In genomic region chr20:23399568-23400241, GRCh38 we compare ENCODE assay signal across 9 cellular contexts. TPM values are rescaled to one million over a fixed set of nuclear protein-coding genes. Genes with fewer than 3 reads are reported as not detected.
DNase-seq lines count a peak whose midpoint lies in the region; ATAC-seq and TF ChIP-seq lines count a peak whose summit lies in the region.
"Had no signal": no experiment of that assay in that cellular context is flagged by ENCODE, and none has a peak within 500 bp of the region (broad histone marks: within the 10 kb centered on the region; RNA-seq: fewer than 3 reads in every experiment).

No MANE protein-coding gene starts in this region.

- H3K27ac Mint-ChIP-seq in activated CD4-positive, alpha-beta T cell treated with anti-CD3 and anti-CD28 coated beads for 36 hours = no peak overlapping the region
- H3K27ac Mint-ChIP-seq in activated T-helper 1 cell treated with anti-CD3 and anti-CD28 coated beads, Interleukin-12 subunit alpha, Interleukin-12 subunit beta, Interleukin-2, Interleukin-4 antibody, amounts not matched to agents 30 ng/mL and 10 ng/mL and 1 ng/mL, durations not matched to agents 14 hours and 24 hours and 36 hours = peak overlapping the region; percentile 56
- H3K27ac Mint-ChIP-seq in progenitor cell of endocrine pancreas = no peak overlapping the region

- H3K27me3 Mint-ChIP-seq in activated CD4-positive, alpha-beta T cell treated with anti-CD3 and anti-CD28 coated beads for 36 hours = no peaks in the 10 kb centered on the region
- no peaks in the 10 kb centered on the region for H3K27me3 Mint-ChIP-seq in activated T-helper 1 cell treated with anti-CD3 and anti-CD28 coated beads, Interleukin-12 subunit alpha, Interleukin-12 subunit beta, Interleukin-2, Interleukin-4 antibody, amounts not matched to agents 30 ng/mL and 10 ng/mL and 1 ng/mL, durations not matched to agents 14 hours and 24 hours and 36 hours (ENCODE audit: insufficient read depth)
- H3K27me3 Mint-ChIP-seq in progenitor cell of endocrine pancreas = no peaks in the 10 kb centered on the region

- TF ChIP-seq CTCF in progenitor cell of endocrine pancreas (IDR thresholded peaks at IDR 0.05; ENCODE audit: unreplicated experiment) = peak; percentile 15

- H3K4me3 Mint-ChIP-seq in activated CD4-positive, alpha-beta T cell treated with anti-CD3 and anti-CD28 coated beads for 36 hours = no peak overlapping the region
- H3K4me3 Mint-ChIP-seq in activated T-helper 1 cell treated with anti-CD3 and anti-CD28 coated beads, Interleukin-12 subunit alpha, Interleukin-12 subunit beta, Interleukin-2, Interleukin-4 antibody, amounts not matched to agents 30 ng/mL and 10 ng/mL and 1 ng/mL, durations not matched to agents 14 hours and 24 hours and 36 hours = peak overlapping the region; percentile 65
- H3K4me3 Mint-ChIP-seq in progenitor cell of endocrine pancreas (ENCODE audit: low read depth) = no peak overlapping the region

- no peaks in the 10 kb centered on the region for H3K9me3 Mint-ChIP-seq in activated CD4-positive, alpha-beta T cell treated with anti-CD3 and anti-CD28 coated beads for 36 hours (ENCODE audit: low read depth)
- no peaks in the 10 kb centered on the region for H3K9me3 Mint-ChIP-seq in activated T-helper 1 cell treated with anti-CD3 and anti-CD28 coated beads, Interleukin-12 subunit alpha, Interleukin-12 subunit beta, Interleukin-2, Interleukin-4 antibody, amounts not matched to agents 30 ng/mL and 10 ng/mL and 1 ng/mL, durations not matched to agents 14 hours and 24 hours and 36 hours
- no peaks in the 10 kb centered on the region for H3K9me3 Mint-ChIP-seq in progenitor cell of endocrine pancreas (ENCODE audit: low read depth)

- POLR2A ChIA-PET in activated CD4-positive, alpha-beta T cell treated with anti-CD3 and anti-CD28 coated beads for 36 hours (lab: Charles Lee) = interaction anchor here (0.6 to 1.0 kb wide), 2 partner anchors 22 to 50 kb away, joined by 4 read pairs; partner anchors contain the start of genes NAPB and NXT1

- DNase-seq in activated CD4-positive, alpha-beta T cell treated with anti-CD3 and anti-CD28 coated beads for 36 hours = peak; percentile 38
- no peak for DNase-seq in activated CD4-positive, alpha-beta T cell treated with anti-CD3 and anti-CD28 coated beads for 4 hours
- DNase-seq in activated T-helper 1 cell treated with anti-CD3 and anti-CD28 coated beads, Interleukin-12 subunit alpha, Interleukin-12 subunit beta, Interleukin-2, Interleukin-4 antibody, amounts not matched to agents 30 ng/mL and 10 ng/mL and 1 ng/mL, durations not matched to agents 14 hours and 24 hours and 36 hours (ENCODE audit: low spot score) = no peak
- no peak for DNase-seq in progenitor cell of endocrine pancreas (ENCODE audit: low spot score, unreplicated experiment)
- DNase-seq in DMS 273 (lab: John Stamatoyannopoulos, UW; ENCODE audit: unreplicated experiment) = no peak
- DNase-seq in T1000 (lab: John Stamatoyannopoulos, UW) = no peak

- H3K4me1 Mint-ChIP-seq in activated CD4-positive, alpha-beta T cell treated with anti-CD3 and anti-CD28 coated beads for 36 hours = peaks cover 36% of the 10 kb centered on the region
- peaks cover 62% of the 10 kb centered on the region for H3K4me1 Mint-ChIP-seq in activated T-helper 1 cell treated with anti-CD3 and anti-CD28 coated beads, Interleukin-12 subunit alpha, Interleukin-12 subunit beta, Interleukin-2, Interleukin-4 antibody, amounts not matched to agents 30 ng/mL and 10 ng/mL and 1 ng/mL, durations not matched to agents 14 hours and 24 hours and 36 hours (ENCODE audit: low read depth)
- no peaks in the 10 kb centered on the region for H3K4me1 Mint-ChIP-seq in progenitor cell of endocrine pancreas (ENCODE audit: low read depth)

- intact Hi-C loops in activated CD4-positive, alpha-beta T cell treated with anti-CD3 and anti-CD28 coated beads for 36 hours (cut with DNase I, micrococcal nuclease) = loop anchor here (1.0 kb wide), 3 partner anchors 20 to 33 kb away; no protein-coding TSS in a partner anchor
- intact Hi-C loops in activated T-helper 1 cell treated with anti-CD3 and anti-CD28 coated beads, Interleukin-12 subunit alpha, Interleukin-12 subunit beta, Interleukin-2, Interleukin-4 antibody, amounts not matched to agents 30 ng/mL and 10 ng/mL and 1 ng/mL, durations not matched to agents 14 hours and 24 hours and 36 hours (cut with micrococcal nuclease) = loop anchor here (1.0 to 2.0 kb wide), 6 partner anchors 9 to 49 kb away; partner anchors contain the start of genes GZF1 and NXT1

- H3K36me3 Mint-ChIP-seq in activated CD4-positive, alpha-beta T cell treated with anti-CD3 and anti-CD28 coated beads for 36 hours (ENCODE audit: low read depth) = peaks cover 15% of the 10 kb centered on the region
- H3K36me3 Mint-ChIP-seq in activated T-helper 1 cell treated with anti-CD3 and anti-CD28 coated beads, Interleukin-12 subunit alpha, Interleukin-12 subunit beta, Interleukin-2, Interleukin-4 antibody, amounts not matched to agents 30 ng/mL and 10 ng/mL and 1 ng/mL, durations not matched to agents 14 hours and 24 hours and 36 hours (ENCODE audit: low read depth) = peaks cover 21% of the 10 kb centered on the region
- peaks cover 10% of the 10 kb centered on the region for H3K36me3 Mint-ChIP-seq in progenitor cell of endocrine pancreas (ENCODE audit: insufficient read depth)

- CTCF ChIA-PET in activated CD4-positive, alpha-beta T cell treated with anti-CD3 and anti-CD28 coated beads for 36 hours (lab: Charles Lee) = interaction anchor here (0.5 to 2.2 kb wide), 9 partner anchors 10 to 1831 kb away, joined by 3 to 9 read pairs (median 4); partner anchors contain the start of gene NAPB

- ATAC-seq in activated CD4-positive, alpha-beta T cell treated with anti-CD3 and anti-CD28 coated beads for 36 hours = peak; percentile 93
- ATAC-seq in HG03378 (IDR thresholded peaks at IDR 0.05; ENCODE audit: unreplicated experiment) = peak; percentile 69
- ATAC-seq in HG03039 (IDR thresholded peaks at IDR 0.05; ENCODE audit: unreplicated experiment) = no peak

RNA-seq across cellular contexts. Expression of gene NAPB, which starts 21.6 kb away (rescaled TPM):
- total RNA-seq in activated CD4-positive, alpha-beta T cell treated with anti-CD3 and anti-CD28 coated beads for 36 hours = 1 to 10 TPM; 6.1 to 8.1 TPM
- total RNA-seq in activated T-helper 1 cell treated with anti-CD3 and anti-CD28 coated beads, Interleukin-12 subunit alpha, Interleukin-12 subunit beta, Interleukin-2, Interleukin-4 antibody, amounts not matched to agents 30 ng/mL and 10 ng/mL and 1 ng/mL, durations not matched to agents 14 hours and 24 hours and 36 hours = 14.0 and 15.5 TPM in 2 replicates
- total RNA-seq in progenitor cell of endocrine pancreas = 20.1 and 22.2 TPM in 2 replicates

RNA-seq across cellular contexts. Expression of gene GZF1, which starts 37.7 kb away (rescaled TPM):
- total RNA-seq in activated CD4-positive, alpha-beta T cell treated with anti-CD3 and anti-CD28 coated beads for 36 hours = 1 to 10 TPM; 6.9 to 8.9 TPM
- 10.6 and 12.6 TPM in 2 replicates for total RNA-seq in activated T-helper 1 cell treated with anti-CD3 and anti-CD28 coated beads, Interleukin-12 subunit alpha, Interleukin-12 subunit beta, Interleukin-2, Interleukin-4 antibody, amounts not matched to agents 30 ng/mL and 10 ng/mL and 1 ng/mL, durations not matched to agents 14 hours and 24 hours and 36 hours
- 14.3 and 17.8 TPM in 2 replicates for total RNA-seq in progenitor cell of endocrine pancreas

RNA-seq across cellular contexts. Expression of gene CSTL1, which starts 39.8 kb away (rescaled TPM):
- not detected for total RNA-seq in activated CD4-positive, alpha-beta T cell treated with anti-CD3 and anti-CD28 coated beads for 36 hours
- total RNA-seq in activated T-helper 1 cell treated with anti-CD3 and anti-CD28 coated beads, Interleukin-12 subunit alpha, Interleukin-12 subunit beta, Interleukin-2, Interleukin-4 antibody, amounts not matched to agents 30 ng/mL and 10 ng/mL and 1 ng/mL, durations not matched to agents 14 hours and 24 hours and 36 hours = not detected in 2 replicates
- not detected in 2 replicates for total RNA-seq in progenitor cell of endocrine pancreas
- total RNA-seq: H1 had no signal

RNA-seq across cellular contexts. Expression of gene NXT1, which starts 49.1 kb away (rescaled TPM):
- total RNA-seq in activated CD4-positive, alpha-beta T cell treated with anti-CD3 and anti-CD28 coated beads for 36 hours = 10 to 100 TPM; 34.4 to 35.5 TPM
- total RNA-seq in activated T-helper 1 cell treated with anti-CD3 and anti-CD28 coated beads, Interleukin-12 subunit alpha, Interleukin-12 subunit beta, Interleukin-2, Interleukin-4 antibody, amounts not matched to agents 30 ng/mL and 10 ng/mL and 1 ng/mL, durations not matched to agents 14 hours and 24 hours and 36 hours = 58.9 and 62.6 TPM in 2 replicates
- 19.2 and 21.2 TPM in 2 replicates for total RNA-seq in progenitor cell of endocrine pancreas

RNA-seq across cellular contexts. Expression of gene CST11, which starts 53.0 kb away (rescaled TPM):
- total RNA-seq in activated CD4-positive, alpha-beta T cell treated with anti-CD3 and anti-CD28 coated beads for 36 hours = not detected
- not detected in 2 replicates for total RNA-seq in activated T-helper 1 cell treated with anti-CD3 and anti-CD28 coated beads, Interleukin-12 subunit alpha, Interleukin-12 subunit beta, Interleukin-2, Interleukin-4 antibody, amounts not matched to agents 30 ng/mL and 10 ng/mL and 1 ng/mL, durations not matched to agents 14 hours and 24 hours and 36 hours
- not detected in 2 replicates for total RNA-seq in progenitor cell of endocrine pancreas
- total RNA-seq: H1 had no signal
